In genomic region chr16:83589576-83589975, GRCh38 we compare ENCODE assay signal across 39 cellular contexts.
"Had no signal": no experiment of that assay in that cellular context is flagged by ENCODE, and none has a peak within 500 bp of the region (broad histone marks: within the 10 kb centered on the region; RNA-seq: fewer than 3 reads in every experiment).

No MANE protein-coding gene starts in this region.

- H3K9me3 ChIP-seq: adrenal gland, body of pancreas, breast epithelium had no signal

- DNase-seq: activated CD4-positive, alpha-beta memory T cell treated with anti-CD3 and anti-CD28 coated beads, Interleukin-2, amount 10 ng/mL, durations not matched to agents 7 days and 5 days; activated CD4-positive, alpha-beta T cell treated with anti-CD3 and anti-CD28 coated beads for 1 hour; activated CD4-positive, alpha-beta T cell treated with anti-CD3 and anti-CD28 coated beads for 36 hours; activated CD4-positive, alpha-beta T cell treated with anti-CD3 and anti-CD28 coated beads for 48 hours; activated CD4-positive, alpha-beta T cell treated with anti-CD3 and anti-CD28 coated beads, Interleukin-2, amount 10 ng/mL, durations not matched to agents 7 days and 5 days; activated CD4-positive, alpha-beta T cell treated with anti-CD3 and anti-CD28 coated beads, Interleukin-2, amount 50 U/mL, for 48 hours; activated CD4-positive, CD25-positive, alpha-beta regulatory T cell; activated CD8-positive, alpha-beta memory T cell treated with anti-CD3 and anti-CD28 coated beads for 24 hours; activated CD8-positive, alpha-beta memory T cell treated with anti-CD3 and anti-CD28 coated beads, Interleukin-2, amount 10 ng/mL, durations not matched to agents 7 days and 5 days; activated CD8-positive, alpha-beta memory T cell treated with anti-CD3 and anti-CD28 coated beads, Interleukin-2, amount 50 U/mL, for 48 hours; activated CD8-positive, alpha-beta T cell treated with anti-CD3 and anti-CD28 coated beads, Interleukin-2, amount 10 ng/mL, durations not matched to agents 7 days and 5 days; activated effector memory CD4-positive, alpha-beta T cell treated with anti-CD3 and anti-CD28 coated beads, Interleukin-2, amount 50 U/mL, for 16 hours; activated gamma-delta T cell treated with Interleukin-2 at 50 U/mL for 16 hours; activated naive CD4-positive, alpha-beta T cell; activated naive CD4-positive, alpha-beta T cell treated with anti-CD3 and anti-CD28 coated beads for 36 hours; activated naive CD4-positive, alpha-beta T cell treated with anti-CD3 and anti-CD28 coated beads, Interleukin-2, amount 50 U/mL, for 16 hours; activated naive CD8-positive, alpha-beta T cell treated with anti-CD3 and anti-CD28 coated beads for 36 hours; activated T-cell treated with anti-CD3 and anti-CD28 coated beads, Interleukin-2, amount 50 U/mL, for 24 hours; activated T-cell treated with anti-CD3 and anti-CD28 coated beads, Interleukin-2, amount 50 U/mL, for 48 hours; adrenal gland; amniotic stem cell; aorta; body of pancreas; brain microvascular endothelial cell; central memory CD4-positive, alpha-beta T cell; T-helper 1 cell; T-helper 2 cell; T-helper 9 cell had no signal

- H3K27me3 Mint-ChIP-seq: activated CD4-positive, alpha-beta T cell treated with anti-CD3 and anti-CD28 coated beads, Interleukin-2, amount 10 ng/mL, durations not matched to agents 7 days and 5 days; activated CD8-positive, alpha-beta memory T cell treated with anti-CD3 and anti-CD28 coated beads, Interleukin-2, amount 10 ng/mL, durations not matched to agents 7 days and 5 days; activated naive CD8-positive, alpha-beta T cell treated with anti-CD3 and anti-CD28 coated beads for 36 hours; activated T-cell treated with anti-CD3 and anti-CD28 coated beads, Interleukin-2, amount 50 U/mL, for 24 hours had no signal

- FAIRE-seq: astrocyte, TTC549 had no signal

- H3K27ac ChIP-seq: adrenal gland, body of pancreas, brain microvascular endothelial cell, breast epithelium, VCaP had no signal

- H3K4me1 ChIP-seq: adrenal gland, body of pancreas, breast epithelium had no signal

- H3K27me3 ChIP-seq: adrenal gland, body of pancreas, brain microvascular endothelial cell had no signal

- ATAC-seq: activated CD4-positive, alpha-beta T cell treated with anti-CD3 and anti-CD28 coated beads for 36 hours; activated CD4-positive, CD25-positive, alpha-beta regulatory T cell treated with anti-CD3 and anti-CD28 coated beads, Interleukin-2, amount 50 U/mL, for 24 hours; activated CD8-positive, alpha-beta memory T cell treated with anti-CD3 and anti-CD28 coated beads, Interleukin-2, amount 10 ng/mL, durations not matched to agents 7 days and 5 days; activated CD8-positive, alpha-beta T cell treated with anti-CD3 and anti-CD28 coated beads, Interleukin-2, amount 10 ng/mL, durations not matched to agents 7 days and 5 days; activated naive CD4-positive, alpha-beta T cell treated with anti-CD3 and anti-CD28 coated beads, Interleukin-2, amount 50 U/mL, for 72 hours; activated T-helper 17 cell treated with anti-CD3 and anti-CD28 coated beads, Interleukin-2, amount 50 U/mL, for 72 hours; body of pancreas; WTC11 had no signal

- H3K36me3 ChIP-seq: adrenal gland, brain microvascular endothelial cell, breast epithelium had no signal

- H3K4me3 ChIP-seq: adrenal gland, body of pancreas, breast epithelium had no signal

- H3K36me3 Mint-ChIP-seq: activated CD8-positive, alpha-beta memory T cell treated with anti-CD3 and anti-CD28 coated beads, Interleukin-2, amount 10 ng/mL, durations not matched to agents 7 days and 5 days; activated naive CD4-positive, alpha-beta T cell treated with anti-CD3 and anti-CD28 coated beads, Interleukin-2, amount 50 U/mL, for 72 hours; activated naive CD8-positive, alpha-beta T cell treated with anti-CD3 and anti-CD28 coated beads for 36 hours; WTC11 had no signal

- H3K27ac Mint-ChIP-seq: activated CD4-positive, alpha-beta memory T cell treated with anti-CD3 and anti-CD28 coated beads, Interleukin-2, amount 10 ng/mL, durations not matched to agents 7 days and 5 days; activated CD4-positive, alpha-beta T cell treated with anti-CD3 and anti-CD28 coated beads for 36 hours; activated CD4-positive, alpha-beta T cell treated with anti-CD3 and anti-CD28 coated beads, Interleukin-2, amount 10 ng/mL, durations not matched to agents 7 days and 5 days; activated CD8-positive, alpha-beta memory T cell treated with anti-CD3 and anti-CD28 coated beads, Interleukin-2, amount 10 ng/mL, durations not matched to agents 7 days and 5 days; activated CD8-positive, alpha-beta T cell treated with anti-CD3 and anti-CD28 coated beads, Interleukin-2, amount 10 ng/mL, durations not matched to agents 7 days and 5 days; activated naive CD4-positive, alpha-beta T cell treated with anti-CD3 and anti-CD28 coated beads for 36 hours; activated naive CD4-positive, alpha-beta T cell treated with anti-CD3 and anti-CD28 coated beads, Interleukin-2, amount 50 U/mL, for 72 hours; activated naive CD8-positive, alpha-beta T cell treated with anti-CD3 and anti-CD28 coated beads for 36 hours; activated T-cell treated with anti-CD3 and anti-CD28 coated beads, Interleukin-2, amount 50 U/mL, for 24 hours; activated T-helper 1 cell treated with anti-CD3 and anti-CD28 coated beads, Interleukin-12 subunit alpha, Interleukin-12 subunit beta, Interleukin-2, Interleukin-4 antibody, amounts not matched to agents 30 ng/mL and 10 ng/mL and 1 ng/mL, durations not matched to agents 14 hours and 24 hours and 36 hours; activated T-helper 17 cell treated with anti-CD3 and anti-CD28 coated beads, Interleukin-2, amount 50 U/mL, for 72 hours; T-helper 1 cell treated with Interleukin-12 subunit alpha and Interleukin-12 subunit beta and Interleukin-4 antibody, amounts not matched to agents 30 μg/mL and 1 μg/mL, for 36 hours; T-helper 2 cell treated with Interferon-gamma antibody and Interleukin-4, amounts not matched to agents 5 μg/mL and 100 μg/mL, for 36 hours; WTC11 had no signal

- H3K4me1 Mint-ChIP-seq: activated CD4-positive, alpha-beta memory T cell treated with anti-CD3 and anti-CD28 coated beads, Interleukin-2, amount 10 ng/mL, durations not matched to agents 7 days and 5 days; activated CD4-positive, alpha-beta T cell treated with anti-CD3 and anti-CD28 coated beads for 36 hours; activated CD4-positive, alpha-beta T cell treated with anti-CD3 and anti-CD28 coated beads, Interleukin-2, amount 10 ng/mL, durations not matched to agents 7 days and 5 days; activated CD8-positive, alpha-beta memory T cell treated with anti-CD3 and anti-CD28 coated beads, Interleukin-2, amount 10 ng/mL, durations not matched to agents 7 days and 5 days; activated naive CD8-positive, alpha-beta T cell treated with anti-CD3 and anti-CD28 coated beads for 36 hours; activated T-helper 17 cell treated with anti-CD3 and anti-CD28 coated beads, Interleukin-2, amount 50 U/mL, for 72 hours had no signal

- H3K4me3 Mint-ChIP-seq: activated CD4-positive, alpha-beta memory T cell treated with anti-CD3 and anti-CD28 coated beads, Interleukin-2, amount 10 ng/mL, durations not matched to agents 7 days and 5 days; activated CD4-positive, alpha-beta T cell treated with anti-CD3 and anti-CD28 coated beads for 36 hours; activated CD4-positive, alpha-beta T cell treated with anti-CD3 and anti-CD28 coated beads, Interleukin-2, amount 10 ng/mL, durations not matched to agents 7 days and 5 days; activated CD8-positive, alpha-beta memory T cell treated with anti-CD3 and anti-CD28 coated beads, Interleukin-2, amount 10 ng/mL, durations not matched to agents 7 days and 5 days; activated CD8-positive, alpha-beta T cell treated with anti-CD3 and anti-CD28 coated beads, Interleukin-2, amount 10 ng/mL, durations not matched to agents 7 days and 5 days; activated naive CD4-positive, alpha-beta T cell treated with anti-CD3 and anti-CD28 coated beads for 36 hours; activated naive CD8-positive, alpha-beta T cell treated with anti-CD3 and anti-CD28 coated beads for 36 hours; activated T-cell treated with anti-CD3 and anti-CD28 coated beads, Interleukin-2, amount 50 U/mL, for 24 hours; activated T-helper 1 cell treated with anti-CD3 and anti-CD28 coated beads, Interleukin-12 subunit alpha, Interleukin-12 subunit beta, Interleukin-2, Interleukin-4 antibody, amounts not matched to agents 30 ng/mL and 10 ng/mL and 1 ng/mL, durations not matched to agents 14 hours and 24 hours and 36 hours; activated T-helper 17 cell treated with anti-CD3 and anti-CD28 coated beads, Interleukin-2, amount 50 U/mL, for 72 hours; T-helper 1 cell treated with Interleukin-12 subunit alpha and Interleukin-12 subunit beta and Interleukin-4 antibody, amounts not matched to agents 30 μg/mL and 1 μg/mL, for 36 hours; T-helper 2 cell treated with Interferon-gamma antibody and Interleukin-4, amounts not matched to agents 5 μg/mL and 100 μg/mL, for 36 hours; WTC11 had no signal

- H3K9me3 Mint-ChIP-seq: activated CD4-positive, alpha-beta memory T cell treated with anti-CD3 and anti-CD28 coated beads, Interleukin-2, amount 10 ng/mL, durations not matched to agents 7 days and 5 days; activated CD4-positive, alpha-beta T cell treated with anti-CD3 and anti-CD28 coated beads, Interleukin-2, amount 10 ng/mL, durations not matched to agents 7 days and 5 days; activated naive CD4-positive, alpha-beta T cell treated with anti-CD3 and anti-CD28 coated beads for 36 hours; activated naive CD4-positive, alpha-beta T cell treated with anti-CD3 and anti-CD28 coated beads, Interleukin-2, amount 50 U/mL, for 72 hours; activated naive CD8-positive, alpha-beta T cell treated with anti-CD3 and anti-CD28 coated beads for 36 hours; activated T-cell treated with anti-CD3 and anti-CD28 coated beads, Interleukin-2, amount 50 U/mL, for 24 hours; activated T-helper 1 cell treated with anti-CD3 and anti-CD28 coated beads, Interleukin-12 subunit alpha, Interleukin-12 subunit beta, Interleukin-2, Interleukin-4 antibody, amounts not matched to agents 30 ng/mL and 10 ng/mL and 1 ng/mL, durations not matched to agents 14 hours and 24 hours and 36 hours; T-helper 2 cell treated with Interferon-gamma antibody and Interleukin-4, amounts not matched to agents 5 μg/mL and 100 μg/mL, for 36 hours; WTC11 had no signal
